ENCODE assay signal across 16 cellular contexts in the genomic region with DNA sequence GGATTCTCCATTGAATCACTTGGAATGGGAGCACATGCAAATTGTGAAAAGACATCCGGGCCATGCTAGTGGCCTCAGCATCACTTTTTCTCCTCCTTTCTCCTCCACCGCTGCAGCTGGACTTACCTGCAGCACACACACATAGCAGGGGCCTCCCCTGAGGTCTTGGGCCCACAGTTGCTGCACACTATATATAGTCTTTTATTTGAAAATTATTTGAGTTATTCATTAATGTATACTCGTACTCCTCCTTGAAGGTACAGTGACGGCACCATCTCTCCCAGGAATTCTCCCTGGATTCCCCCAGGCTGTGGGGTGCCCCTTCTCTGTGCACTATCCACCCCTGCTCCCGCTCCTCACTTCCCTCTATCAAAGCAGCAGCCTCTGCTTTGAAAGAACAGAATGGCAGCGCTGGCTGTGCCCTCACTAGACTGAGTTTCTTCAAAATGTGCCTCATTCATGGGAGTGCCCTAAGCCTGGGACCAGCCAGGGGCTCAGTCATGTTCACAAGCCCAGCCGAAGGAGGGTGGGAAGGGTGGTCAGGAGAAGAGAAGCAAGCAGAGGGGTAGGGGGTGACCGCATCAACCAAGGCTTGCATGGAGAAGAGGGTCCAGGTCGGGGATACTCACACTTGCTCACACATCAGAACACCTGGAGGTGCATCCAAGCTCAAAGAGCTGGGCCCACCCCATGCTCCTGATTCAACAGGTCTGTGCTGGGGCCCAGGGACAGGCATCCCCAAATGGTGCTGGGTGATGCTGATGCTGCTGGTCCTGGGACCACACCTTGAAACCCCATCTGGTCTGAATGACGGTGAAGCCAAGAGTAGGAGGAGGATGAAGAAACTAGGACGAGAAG.
"Had no signal": no experiment of that assay in that cellular context is flagged by ENCODE, and none has a peak within 500 bp of the region (broad histone marks: within the 10 kb centered on the region; RNA-seq: fewer than 3 reads in every experiment).

No MANE protein-coding gene starts in this region.

- H3K27ac Mint-ChIP-seq: activated CD4-positive, alpha-beta memory T cell treated with anti-CD3 and anti-CD28 coated beads, Interleukin-2, amount 10 ng/mL, durations not matched to agents 7 days and 5 days; activated CD4-positive, alpha-beta T cell treated with anti-CD3 and anti-CD28 coated beads, Interleukin-2, amount 10 ng/mL, durations not matched to agents 24 days and 14 days; activated naive CD4-positive, alpha-beta T cell treated with anti-CD3 and anti-CD28 coated beads, Interleukin-2, amount 10 ng/mL, durations not matched to agents 7 days and 5 days; immature natural killer cell; progenitor cell of endocrine pancreas had no signal

- H3K36me3 Mint-ChIP-seq: activated naive CD4-positive, alpha-beta T cell treated with anti-CD3 and anti-CD28 coated beads, Interleukin-2, amount 10 ng/mL, durations not matched to agents 7 days and 5 days; immature natural killer cell had no signal

- H3K27me3 Mint-ChIP-seq: activated CD4-positive, alpha-beta memory T cell treated with anti-CD3 and anti-CD28 coated beads, Interleukin-2, amount 10 ng/mL, durations not matched to agents 7 days and 5 days had no signal

- H3K27ac ChIP-seq: hepatocyte, lower lobe of right lung had no signal

- ATAC-seq: activated CD4-positive, CD25-positive, alpha-beta regulatory T cell treated with anti-CD3 and anti-CD28 coated beads, Interleukin-2, amount 50 U/mL, for 24 hours had no signal

- H3K9me3 Mint-ChIP-seq: activated CD4-positive, alpha-beta memory T cell treated with anti-CD3 and anti-CD28 coated beads, Interleukin-2, amount 10 ng/mL, durations not matched to agents 7 days and 5 days; activated CD4-positive, alpha-beta T cell treated with anti-CD3 and anti-CD28 coated beads, Interleukin-2, amount 10 ng/mL, durations not matched to agents 24 days and 14 days; activated naive CD4-positive, alpha-beta T cell treated with anti-CD3 and anti-CD28 coated beads, Interleukin-2, amount 10 ng/mL, durations not matched to agents 7 days and 5 days; immature natural killer cell had no signal

- DNase-seq: activated CD4-positive, alpha-beta memory T cell treated with anti-CD3 and anti-CD28 coated beads, Interleukin-2, amount 10 ng/mL, durations not matched to agents 7 days and 5 days; activated CD4-positive, alpha-beta T cell treated with anti-CD3 and anti-CD28 coated beads, Interleukin-2, amount 10 ng/mL, durations not matched to agents 24 days and 14 days; activated effector memory CD4-positive, alpha-beta T cell treated with anti-CD3 and anti-CD28 coated beads, Interleukin-2, amount 50 U/mL, for 16 hours; activated naive CD4-positive, alpha-beta T cell treated with anti-CD3 and anti-CD28 coated beads, Interleukin-2, amount 10 ng/mL, durations not matched to agents 7 days and 5 days; activated T-cell treated with anti-CD3 and anti-CD28 coated beads for 4 hours; effector CD4-positive, alpha-beta T cell; foreskin melanocyte; immature natural killer cell; mesendoderm; mucosa of descending colon; stimulated activated CD4-positive, alpha-beta T cell treated with anti-CD3 and anti-CD28 coated beads, Interleukin-4, amount 100 ng/mL, for 1 hour; stimulated activated naive CD4-positive, alpha-beta T cell treated with Interleukin-2 at 50 U/mL for 16 hours had no signal

- H3K4me3 Mint-ChIP-seq: activated CD4-positive, alpha-beta memory T cell treated with anti-CD3 and anti-CD28 coated beads, Interleukin-2, amount 10 ng/mL, durations not matched to agents 7 days and 5 days; activated CD4-positive, alpha-beta T cell treated with anti-CD3 and anti-CD28 coated beads, Interleukin-2, amount 10 ng/mL, durations not matched to agents 24 days and 14 days; activated naive CD4-positive, alpha-beta T cell treated with anti-CD3 and anti-CD28 coated beads, Interleukin-2, amount 10 ng/mL, durations not matched to agents 7 days and 5 days; immature natural killer cell had no signal

- H3K4me1 Mint-ChIP-seq: activated CD4-positive, alpha-beta memory T cell treated with anti-CD3 and anti-CD28 coated beads, Interleukin-2, amount 10 ng/mL, durations not matched to agents 7 days and 5 days; activated CD4-positive, alpha-beta T cell treated with anti-CD3 and anti-CD28 coated beads, Interleukin-2, amount 10 ng/mL, durations not matched to agents 24 days and 14 days; activated naive CD4-positive, alpha-beta T cell treated with anti-CD3 and anti-CD28 coated beads, Interleukin-2, amount 10 ng/mL, durations not matched to agents 7 days and 5 days; immature natural killer cell had no signal
